23 cellular contexts compared by ENCODE assay signal in the genomic region with DNA sequence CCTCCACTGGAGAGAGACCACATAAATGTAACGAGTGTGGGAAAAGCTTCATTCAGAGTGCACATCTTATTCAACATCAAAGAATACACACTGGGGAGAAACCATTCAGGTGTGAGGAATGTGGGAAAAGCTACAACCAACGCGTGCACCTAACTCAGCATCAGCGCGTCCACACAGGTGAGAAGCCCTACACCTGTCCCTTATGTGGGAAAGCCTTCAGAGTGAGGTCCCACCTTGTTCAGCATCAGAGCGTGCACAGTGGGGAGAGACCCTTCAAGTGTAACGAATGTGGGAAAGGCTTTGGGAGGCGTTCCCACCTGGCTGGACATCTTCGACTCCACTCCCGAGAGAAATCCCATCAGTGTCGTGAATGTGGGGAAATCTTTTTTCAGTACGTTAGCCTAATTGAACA. TPM values are rescaled to one million over a fixed set of nuclear protein-coding genes. Genes with fewer than 3 reads are reported as not detected.
DNase-seq lines count a peak whose midpoint lies in the region; ATAC-seq and TF ChIP-seq lines count a peak whose summit lies in the region.
"Had no signal": no experiment of that assay in that cellular context is flagged by ENCODE, and none has a peak within 500 bp of the region (broad histone marks: within the 10 kb centered on the region; RNA-seq: fewer than 3 reads in every experiment).

No MANE protein-coding gene starts in this region.

- H3K36me3 Mint-ChIP-seq in effector memory CD8-positive, alpha-beta T cell (ENCODE audit: insufficient read depth): peaks cover 20% of the 10 kb centered on the region
- H3K36me3 Mint-ChIP-seq in H9 (ENCODE audit: insufficient read depth in 1 of 3, low read depth in 3 of 3): peaks cover 73 to 75% (median 75%) of the 10 kb centered on the region in 3 experiments

- no peak overlapping the region for H4K5ac ChIP-seq in mesendoderm (ENCODE audit: low read length)
- H4K5ac ChIP-seq in H9 (ENCODE audit: insufficient read length, low read depth, low read length): no peak overlapping the region

- DNase-seq in EH (ENCODE audit: low read depth) (peak; percentile 3), LHCN-M2 (ENCODE audit: low read depth) (peak; percentile 31), dermis blood vessel endothelial cell (peak; percentile 6), mesendoderm (peak; percentile 33), left lobe of liver (ENCODE audit: low spot score) (no peak), H9 (no peak)
- no peak for DNase-seq in activated CD4-positive, alpha-beta T cell treated with anti-CD3 and anti-CD28 coated beads for 1 hour
- DNase-seq in effector memory CD8-positive, alpha-beta T cell: no peak
- DNase-seq: activated CD4-positive, alpha-beta T cell treated with anti-CD3 and anti-CD28 coated beads, Interleukin-2, amount 50 U/mL, for 4 hours; activated naive CD4-positive, alpha-beta T cell treated with anti-CD3 and anti-CD28 coated beads, Interleukin-2, amount 50 U/mL, for 16 hours; CD8-positive, alpha-beta T cell; colonic mucosa; EL; H7; left ventricle myocardium inferior; NCI-H1417 treated with DMSO at 0.1 percent for 48 hours; NCI-H774; stimulated activated naive CD4-positive, alpha-beta T cell; WERI-Rb-1 had no signal

- no peaks in the 10 kb centered on the region for H4K20me1 ChIP-seq in H9 (ENCODE audit: control insufficient read depth, insufficient read depth, insufficient read length)

- peaks cover 2 to 6% of the 10 kb centered on the region in 2 donors for H3K9me3 Mint-ChIP-seq in effector memory CD8-positive, alpha-beta T cell
- H3K9me3 Mint-ChIP-seq in H9: peaks cover 69 to 77% of the 10 kb centered on the region in 2 experiments

- no peak overlapping the region for H3K4me2 ChIP-seq in mesendoderm (ENCODE audit: low read length)
- no peak overlapping the region for H3K4me2 ChIP-seq in H9 (ENCODE audit: insufficient read depth, insufficient read length, low read length)

- H3K27me3 ChIP-seq in mesendoderm (ENCODE audit: insufficient read depth, low read length, poor library complexity) (no peaks in the 10 kb centered on the region), H9 (ENCODE audit: insufficient read depth, low read length) (no peaks in the 10 kb centered on the region)
- H3K27me3 ChIP-seq: colonic mucosa, ovary, tibial artery had no signal

- no peak overlapping the region for H2BK120ac ChIP-seq in mesendoderm (ENCODE audit: low read depth, low read length)
- H2BK120ac ChIP-seq in H9 (ENCODE audit: low read depth, low read length, poor library complexity, severe bottlenecking): no peak overlapping the region

- H3K18ac ChIP-seq in mesendoderm (ENCODE audit: low read length): no peak overlapping the region
- H3K18ac ChIP-seq in H9 (ENCODE audit: insufficient read length, low read depth, low read length): no peak overlapping the region

- H3K27ac ChIP-seq in mesendoderm (ENCODE audit: low read depth, low read length) (no peak overlapping the region), H9 (ENCODE audit: insufficient read length, low read depth, low read length) (no peak overlapping the region)
- H3K27ac ChIP-seq: colonic mucosa, left ventricle myocardium inferior, ovary, tibial artery, WERI-Rb-1 had no signal

- H2AFZ ChIP-seq in H9 (ENCODE audit: low read length): no peak overlapping the region

- no peak for ATAC-seq in left lobe of liver
- ATAC-seq in effector memory CD8-positive, alpha-beta T cell (replicated peaks): no peak
- ATAC-seq: CD8-positive, alpha-beta T cell; sciatic nerve had no signal

- H3K9ac ChIP-seq in mesendoderm (ENCODE audit: low read length) (no peak overlapping the region), H9 (ENCODE audit: extremely low read depth, insufficient read length, low read length) (no peak overlapping the region)

- H3K4me3 ChIP-seq in mesendoderm (ENCODE audit: low read length): peak overlapping the region; percentile 34
- H3K4me3 ChIP-seq: colonic mucosa, left ventricle myocardium inferior, ovary, tibial artery had no signal

- no peak overlapping the region for H4K91ac ChIP-seq in H9 (ENCODE audit: insufficient read length, low read depth, low read length)

- peaks cover 16% of the 10 kb centered on the region for H3K36me3 ChIP-seq in mesendoderm (ENCODE audit: control insufficient read depth, insufficient read depth, low read length)
- H3K36me3 ChIP-seq: ovary had no signal

- no peak overlapping the region for H3K56ac ChIP-seq in mesendoderm (ENCODE audit: low read length)
- H3K56ac ChIP-seq in H9 (ENCODE audit: insufficient read length, low read depth, low read length): no peak overlapping the region

- H3K4ac ChIP-seq in mesendoderm (ENCODE audit: low read depth, low read length) (no peak overlapping the region), H9 (ENCODE audit: low read depth, low read length) (no peak overlapping the region)

- no peak overlapping the region for H4K8ac ChIP-seq in mesendoderm (ENCODE audit: low read depth, low read length)
- H4K8ac ChIP-seq in H9 (replicated peaks; ENCODE audit: insufficient read length, low read depth, low read length): no peak overlapping the region

- no peak overlapping the region for H2BK5ac ChIP-seq in mesendoderm (ENCODE audit: low read length)
- no peak overlapping the region for H2BK5ac ChIP-seq in H9 (ENCODE audit: insufficient read length, low read length)

- no peak overlapping the region for H3K4me3 Mint-ChIP-seq in effector memory CD8-positive, alpha-beta T cell
- no peak overlapping the region for H3K4me3 Mint-ChIP-seq in H9
- H3K4me3 Mint-ChIP-seq: CD8-positive, alpha-beta T cell; T-helper 1 cell treated with Interleukin-12 subunit alpha and Interleukin-12 subunit beta and Interleukin-4 antibody, amounts not matched to agents 30 μg/mL and 1 μg/mL, for 36 hours had no signal

- no peak for TF ChIP-seq CTCF in H9 (conservative IDR thresholded peaks at IDR 0.05)

- peaks cover 55% of the 10 kb centered on the region for H3K9me3 ChIP-seq in H9 (ENCODE audit: control insufficient read depth, low read depth, low read length)

- H2BK15ac ChIP-seq in mesendoderm (replicated peaks; ENCODE audit: low read depth) (no peak overlapping the region), H9 (ENCODE audit: low read depth, low read length) (no peak overlapping the region)

- no peak overlapping the region for H3K23ac ChIP-seq in mesendoderm (ENCODE audit: low read length)
- no peak overlapping the region for H3K23ac ChIP-seq in H9 (ENCODE audit: insufficient read length, low read depth, low read length)

- H2AK5ac ChIP-seq in mesendoderm (ENCODE audit: low read length) (no peak overlapping the region), H9 (ENCODE audit: insufficient read length, low read length) (no peak overlapping the region)

- no peak overlapping the region for H3K27ac Mint-ChIP-seq in effector memory CD8-positive, alpha-beta T cell
- no peak overlapping the region for H3K27ac Mint-ChIP-seq in H9
- H3K27ac Mint-ChIP-seq: CD8-positive, alpha-beta T cell; T-helper 1 cell treated with Interleukin-12 subunit alpha and Interleukin-12 subunit beta and Interleukin-4 antibody, amounts not matched to agents 30 μg/mL and 1 μg/mL, for 36 hours had no signal

- WGBS in mesendoderm (ENCODE audit: extremely low coverage, insufficient coverage, low lambda C conversion rate): no CpG with 5 or more reads among the region's 12 CpGs
- no CpG with 5 or more reads among the region's 12 CpGs for WGBS in H9 (ENCODE audit: extremely low coverage, insufficient read length, low lambda C conversion rate)

- H3K27me3 Mint-ChIP-seq in effector memory CD8-positive, alpha-beta T cell: no peaks in the 10 kb centered on the region
- peaks cover 7% of the 10 kb centered on the region for H3K27me3 Mint-ChIP-seq in H9 (ENCODE audit: low read depth)

- no peak overlapping the region for H3K14ac ChIP-seq in H9 (ENCODE audit: insufficient read depth, low read length)

- H2BK20ac ChIP-seq in H9 (ENCODE audit: low read depth, low read length, poor library complexity, severe bottlenecking): no peak overlapping the region

- H3K79me2 ChIP-seq in mesendoderm (ENCODE audit: control insufficient read depth, insufficient read depth, low read length) (no peaks in the 10 kb centered on the region), H9 (ENCODE audit: insufficient read depth, low read length) (no peaks in the 10 kb centered on the region)

- H2BK12ac ChIP-seq in H9 (ENCODE audit: insufficient read length, low read depth, low read length): no peak overlapping the region

- no peaks in the 10 kb centered on the region for H3K4me1 Mint-ChIP-seq in effector memory CD8-positive, alpha-beta T cell (ENCODE audit: low read depth in 2 of 2)
- H3K4me1 Mint-ChIP-seq in H9: no peaks in the 10 kb centered on the region

- H3K23me2 ChIP-seq in H9 (ENCODE audit: insufficient read length, low read depth, low read length, poor library complexity, severe bottlenecking): no peaks in the 10 kb centered on the region

- no peak overlapping the region for H3T11ph ChIP-seq in H9 (ENCODE audit: low read length)

- H3K4me1 ChIP-seq in mesendoderm (ENCODE audit: control insufficient read depth, low read depth, low read length) (no peaks in the 10 kb centered on the region), H9 (ENCODE audit: insufficient read depth, low read length) (no peaks in the 10 kb centered on the region)
- H3K4me1 ChIP-seq: colonic mucosa, left ventricle myocardium inferior, tibial artery had no signal

- no peaks in the 10 kb centered on the region for H3K79me1 ChIP-seq in mesendoderm (ENCODE audit: low read length)
- no peaks in the 10 kb centered on the region for H3K79me1 ChIP-seq in H9 (ENCODE audit: insufficient read depth, low read depth, low read length, poor library complexity, severe bottlenecking)

RNA-seq across cellular contexts. Expression of a gene that starts 20.6 kb away (rescaled TPM):
- 11.4 and 15.0 TPM in 2 replicates for total RNA-seq in LHCN-M2 (2014; rRNA removed)
- polyA plus RNA-seq in LHCN-M2 (2012): 3.9 TPM
- 6.1 TPM in 2 replicates for total RNA-seq in dermis blood vessel endothelial cell
- polyA plus RNA-seq in mesendoderm (2013, experiment 1 of 2): 3.8 TPM
- 3.8 TPM for polyA plus RNA-seq in mesendoderm (2013, experiment 2 of 2)
- total RNA-seq in left lobe of liver: 2.2 TPM
- 7.8 and 8.7 TPM in 2 replicates for total RNA-seq in H9 (2021)

RNA-seq across cellular contexts. Expression of a gene that starts 26.9 kb away (rescaled TPM):
- total RNA-seq in LHCN-M2 (2014; rRNA removed): 18.7 and 22.6 TPM in 2 replicates
- 8.6 TPM for polyA plus RNA-seq in LHCN-M2 (2012)
- 11.2 and 15.2 TPM in 2 replicates for total RNA-seq in dermis blood vessel endothelial cell
- polyA plus RNA-seq in mesendoderm (2013, experiment 1 of 2): 8.6 TPM
- polyA plus RNA-seq in mesendoderm (2013, experiment 2 of 2): 8.9 TPM
- total RNA-seq in left lobe of liver: 3.0 TPM
- total RNA-seq in H9 (2021): 16.6 and 17.3 TPM in 2 replicates

RNA-seq across cellular contexts. Expression of a gene that starts 27.1 kb away (rescaled TPM):
- total RNA-seq in LHCN-M2 (2014; rRNA removed): 87.3 and 98.4 TPM in 2 replicates
- 30.8 TPM for polyA plus RNA-seq in LHCN-M2 (2012)
- 10.0 and 10.9 TPM in 2 replicates for total RNA-seq in dermis blood vessel endothelial cell
- 34.9 TPM for polyA plus RNA-seq in mesendoderm (2013, experiment 1 of 2)
- polyA plus RNA-seq in mesendoderm (2013, experiment 2 of 2): 35.4 TPM
- total RNA-seq in left lobe of liver: 24.0 TPM
- total RNA-seq in H9 (2021): 48.8 and 49.2 TPM in 2 replicates

RNA-seq across cellular contexts. Expression of a gene that starts 31.3 kb away (rescaled TPM):
- total RNA-seq in LHCN-M2 (2014; rRNA removed) (19.0 and 20.7 TPM in 2 replicates), dermis blood vessel endothelial cell (26.0 and 41.7 TPM in 2 replicates), left lobe of liver (8.6 TPM), H9 (2021) (24.2 and 24.7 TPM in 2 replicates)
- polyA plus RNA-seq in LHCN-M2 (2012): 13.6 TPM
- 12.0 TPM for polyA plus RNA-seq in mesendoderm (2013, experiment 1 of 2)
- 11.7 TPM for polyA plus RNA-seq in mesendoderm (2013, experiment 2 of 2)

RNA-seq across cellular contexts. Expression of a gene that starts 58.7 kb away (rescaled TPM):
- 5.1 and 8.4 TPM in 2 replicates for total RNA-seq in LHCN-M2 (2014; rRNA removed)
- 9.4 TPM for polyA plus RNA-seq in LHCN-M2 (2012)
- total RNA-seq in dermis blood vessel endothelial cell: 4.7 and 6.1 TPM in 2 replicates
- 6.6 TPM for polyA plus RNA-seq in mesendoderm (2013, experiment 1 of 2)
- polyA plus RNA-seq in mesendoderm (2013, experiment 2 of 2): 6.8 TPM
- total RNA-seq in left lobe of liver: 5.2 TPM
- 14.0 and 15.1 TPM in 2 replicates for total RNA-seq in H9 (2021)

Comparison
In these comparisons a context has a peak if more than half of its experiments do, and no peak if none do; other contexts are left out.
1. DNase-seq: peak in EH (single experiment), LHCN-M2 (single experiment), dermis blood vessel endothelial cell (single experiment) and mesendoderm (single experiment); none in activated CD4-positive, alpha-beta T cell treated with anti-CD3 and anti-CD28 coated beads for 1 hour (single experiment), left lobe of liver (single experiment), effector memory CD8-positive, alpha-beta T cell (0 of 3) and H9 (single experiment).